In the genomic region with DNA sequence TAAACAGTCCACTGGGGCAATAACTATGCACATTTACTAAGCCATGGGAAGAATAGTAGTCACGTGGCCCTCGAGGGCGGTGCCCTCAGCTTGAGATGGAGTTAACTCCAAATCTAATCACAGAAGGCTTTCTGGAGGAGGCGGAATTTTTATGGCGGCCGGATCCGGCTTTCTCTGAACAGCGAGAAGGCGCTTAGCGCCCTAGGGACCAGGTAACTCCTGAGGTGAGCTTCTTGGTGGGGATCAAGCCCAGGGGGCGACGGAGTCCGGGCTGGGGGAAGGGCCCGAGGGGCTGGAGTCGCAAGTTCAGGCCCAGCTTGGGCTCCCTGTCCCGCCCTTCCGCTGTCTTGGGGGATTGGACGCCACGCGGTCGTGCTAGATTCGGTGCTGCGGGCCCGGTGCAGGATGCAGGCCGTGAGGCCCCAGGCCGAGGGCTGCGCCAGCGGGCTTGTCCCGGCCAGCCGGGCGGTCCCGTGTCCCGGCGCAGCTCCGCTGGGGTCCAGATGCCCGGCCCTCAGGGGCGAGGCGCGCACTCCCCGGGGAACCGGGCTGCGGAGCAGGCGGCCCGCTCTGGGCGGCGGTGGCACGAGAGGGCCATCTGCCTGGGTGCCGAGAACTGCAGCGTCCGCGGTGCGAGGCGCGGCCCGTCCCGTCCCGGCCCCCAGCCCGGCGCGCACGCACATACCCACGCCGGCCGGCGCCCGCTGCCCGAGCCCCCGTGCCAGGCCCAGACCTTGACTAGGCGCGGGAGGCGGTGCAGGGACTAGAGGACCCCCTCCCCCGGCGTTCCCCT, we compare ENCODE assay signal across 9 cellular contexts. TPM values are rescaled to one million over a fixed set of nuclear protein-coding genes. Genes with fewer than 3 reads are reported as not detected.
A peak's percentile ranks its signal among the peaks of the same experiment; 100 is the strongest.
DNase-seq lines count a peak whose midpoint lies in the region; ATAC-seq and TF ChIP-seq lines count a peak whose summit lies in the region.
"Had no signal": no experiment of that assay in that cellular context is flagged by ENCODE, and none has a peak within 500 bp of the region (broad histone marks: within the 10 kb centered on the region; RNA-seq: fewer than 3 reads in every experiment).

No MANE protein-coding gene starts in this region.

- peak overlapping the region; percentile 98 for H2AFZ ChIP-seq in hepatocyte

- no peak for TF ChIP-seq POLR2A in prostate gland (IDR thresholded peaks at IDR 0.05)

- peak overlapping the region; percentile 97 for H3K4me2 ChIP-seq in hepatocyte

- no peak for TF ChIP-seq CTCF in hepatocyte (IDR thresholded peaks at IDR 0.05; ENCODE audit: poor library complexity)
- no peak for TF ChIP-seq CTCF in prostate gland (IDR thresholded peaks at IDR 0.05)

- 36% methylated on average over 40 of the region's 73 CpGs for WGBS in hepatocyte (ENCODE audit: low lambda C conversion rate, missing lambda C conversion rate)
- WGBS in prostate gland: 85% methylated on average over 18 of the region's 73 CpGs

- H3K27me3 Mint-ChIP-seq in activated T-helper 17 cell treated with anti-CD3 and anti-CD28 coated beads, Interleukin-2, amount 50 U/mL, for 72 hours: no peaks in the 10 kb centered on the region

- DNase-seq in EL (peak; percentile 10), hepatocyte (ENCODE audit: low spot score) (peak; percentile 67), prostate gland (ENCODE audit: low spot score) (no peak)
- DNase-seq in stimulated activated CD4-positive, alpha-beta T cell treated with anti-CD3 and anti-CD28 coated beads, Interleukin-4, amount 100 ng/mL, for 4 hours: no peak
- DNase-seq in activated CD4-positive, CD25-positive, alpha-beta regulatory T cell treated with anti-CD3 and anti-CD28 coated beads, Interleukin-2, amount 50 U/mL, for 72 hours: no peak
- DNase-seq: DMS79 treated with DMSO at 0.1 percent for 48 hours had no signal

- H3K4me1 Mint-ChIP-seq in activated T-helper 17 cell treated with anti-CD3 and anti-CD28 coated beads, Interleukin-2, amount 50 U/mL, for 72 hours: peaks cover 31% of the 10 kb centered on the region

- peaks cover 21% of the 10 kb centered on the region for H3K79me2 ChIP-seq in hepatocyte

- no peaks in the 10 kb centered on the region for H3K9me3 Mint-ChIP-seq in activated T-helper 17 cell treated with anti-CD3 and anti-CD28 coated beads, Interleukin-2, amount 50 U/mL, for 72 hours

- H3K9me3 ChIP-seq in hepatocyte (ENCODE audit: low read depth): no peaks in the 10 kb centered on the region
- H3K9me3 ChIP-seq in prostate gland: no peaks in the 10 kb centered on the region

- peaks cover 38% of the 10 kb centered on the region for H3K4me1 ChIP-seq in hepatocyte (ENCODE audit: insufficient read depth)
- peaks cover 9% of the 10 kb centered on the region for H3K4me1 ChIP-seq in prostate gland (replicated peaks)

- H3K4me3 ChIP-seq in hepatocyte (peak overlapping the region; percentile 26), prostate gland (peak overlapping the region; percentile 74)

- H3K9me2 ChIP-seq in hepatocyte (replicated peaks; ENCODE audit: insufficient read depth): no peaks in the 10 kb centered on the region

- H3K36me3 Mint-ChIP-seq in activated T-helper 17 cell treated with anti-CD3 and anti-CD28 coated beads, Interleukin-2, amount 50 U/mL, for 72 hours (ENCODE audit: low read depth): peaks cover 27% of the 10 kb centered on the region

- no peak for ATAC-seq in activated T-helper 17 cell treated with anti-CD3 and anti-CD28 coated beads, Interleukin-2, amount 50 U/mL, for 72 hours (replicated peaks)
- ATAC-seq in GM21526 (IDR thresholded peaks at IDR 0.05; ENCODE audit: low FRiP score, unreplicated experiment) (no peak), HG02973 (IDR thresholded peaks at IDR 0.05; ENCODE audit: unreplicated experiment) (no peak)

- no peaks in the 10 kb centered on the region for H4K20me1 ChIP-seq in hepatocyte (ENCODE audit: insufficient read depth, poor library complexity, severe bottlenecking)

- peak overlapping the region; percentile 48 for H3K4me3 Mint-ChIP-seq in activated T-helper 17 cell treated with anti-CD3 and anti-CD28 coated beads, Interleukin-2, amount 50 U/mL, for 72 hours

- intact Hi-C loops in prostate gland (cut with DNase I): loop anchor here (5.0 kb wide), 1 partner anchor 235 kb away; no protein-coding TSS in a partner anchor

- H3K27me3 ChIP-seq in hepatocyte (no peaks in the 10 kb centered on the region), prostate gland (replicated peaks; ENCODE audit: insufficient read depth) (no peaks in the 10 kb centered on the region)

- peak overlapping the region; percentile 90 for H3K27ac ChIP-seq in hepatocyte
- H3K27ac ChIP-seq in prostate gland: peak overlapping the region; percentile 86 to 91

- H3K27ac Mint-ChIP-seq in activated T-helper 17 cell treated with anti-CD3 and anti-CD28 coated beads, Interleukin-2, amount 50 U/mL, for 72 hours: peak overlapping the region; percentile 20

- H3K36me3 ChIP-seq in hepatocyte (replicated peaks; ENCODE audit: insufficient read depth, low read depth): peaks cover 12% of the 10 kb centered on the region
- no peaks in the 10 kb centered on the region for H3K36me3 ChIP-seq in prostate gland

RNA-seq across cellular contexts. Expression of a gene that starts 1.7 kb away (rescaled TPM):
- total RNA-seq in activated T-helper 17 cell treated with anti-CD3 and anti-CD28 coated beads, Interleukin-2, amount 50 U/mL, for 72 hours: 10 to 100 TPM; 66.7 to 86.1 TPM
- total RNA-seq in hepatocyte (28.8 and 29.1 TPM in 2 replicates), prostate gland (10 to 100 TPM; 37.2 to 53.9 TPM)
- 23.4 and 26.6 TPM in 2 replicates for polyA plus RNA-seq in hepatocyte

RNA-seq across cellular contexts. Expression of a gene that starts 45.2 kb away (rescaled TPM):
- total RNA-seq in activated T-helper 17 cell treated with anti-CD3 and anti-CD28 coated beads, Interleukin-2, amount 50 U/mL, for 72 hours: 1 to 10 TPM; 1.7 to 2.4 TPM
- total RNA-seq in hepatocyte (90.2 and 121 TPM in 2 replicates), prostate gland (1 to 10 TPM; 2.2 to 7.1 TPM)
- polyA plus RNA-seq in hepatocyte: 75.6 and 94.3 TPM in 2 replicates

Comparison
In these comparisons a context has a peak if more than half of its experiments do, and no peak if none do; other contexts are left out.
1. DNase-seq: peak in EL (single experiment) and hepatocyte (single experiment); none in prostate gland (single experiment), stimulated activated CD4-positive, alpha-beta T cell treated with anti-CD3 and anti-CD28 coated beads, Interleukin-4, amount 100 ng/mL, for 4 hours (0 of 2) and activated CD4-positive, CD25-positive, alpha-beta regulatory T cell treated with anti-CD3 and anti-CD28 coated beads, Interleukin-2, amount 50 U/mL, for 72 hours (single experiment).
2. RNA of a gene that starts 45.2 kb away (total RNA-seq): 90.2 to 121 TPM in hepatocyte; 2.2 to 7.1 TPM in prostate gland and 1.7 to 2.4 TPM in activated T-helper 17 cell treated with anti-CD3 and anti-CD28 coated beads, Interleukin-2, amount 50 U/mL, for 72 hours; every median in the first group is over 10 times any median in the second.